ENCODE assay signal across 8 cellular contexts in genomic region chr1:116738673-116739370, GRCh38. TPM values are rescaled to one million over a fixed set of nuclear protein-coding genes. Genes with fewer than 3 reads are reported as not detected.
DNase-seq lines count a peak whose midpoint lies in the region; ATAC-seq and TF ChIP-seq lines count a peak whose summit lies in the region.

No MANE protein-coding gene starts in this region.

- peak overlapping the region; percentile 93 for H3K4me3 Mint-ChIP-seq in activated T-helper 17 cell treated with anti-CD3 and anti-CD28 coated beads, Interleukin-2, amount 50 U/mL, for 72 hours

- H3K27me3 ChIP-seq in left lung, result no peaks in the 10 kb centered on the region

- H3K4me1 ChIP-seq in left lung, result no peaks in the 10 kb centered on the region

- H3K27ac Mint-ChIP-seq in activated T-helper 17 cell treated with anti-CD3 and anti-CD28 coated beads, Interleukin-2, amount 50 U/mL, for 72 hours, result peak overlapping the region; percentile 100

- H3K27ac ChIP-seq in left lung, result no peak overlapping the region

- H3K4me1 Mint-ChIP-seq in activated T-helper 17 cell treated with anti-CD3 and anti-CD28 coated beads, Interleukin-2, amount 50 U/mL, for 72 hours, result peaks cover 49% of the 10 kb centered on the region

- peak; percentile 30 for DNase-seq in GM19238 (ENCODE audit: insufficient read length, low spot score)
- DNase-seq in stimulated activated CD8-positive, alpha-beta memory T cell treated with anti-CD3 and anti-CD28 coated beads, Interleukin-12 subunit alpha, Interleukin-12 subunit beta, amount 100 ng/mL, for 1 hour (ENCODE audit: low read depth), result peak; percentile 53
- DNase-seq in left lung, result no peak
- no peak for DNase-seq in Ammon's horn (ENCODE audit: low spot score)
- no peak for DNase-seq in SIG-M5 (lab: John Stamatoyannopoulos, UW)
- no peak for DNase-seq in hippocampal formation (lab: John Stamatoyannopoulos, UW)

- no peak overlapping the region for H3K4me3 ChIP-seq in left lung

- no peak for TF ChIP-seq CTCF in left lung (IDR thresholded peaks at IDR 0.05)

- ATAC-seq in HG03280 (IDR thresholded peaks at IDR 0.05; ENCODE audit: unreplicated experiment) (peak; percentile 53), left lung (no peak)
- peak; percentile 75 for ATAC-seq in activated T-helper 17 cell treated with anti-CD3 and anti-CD28 coated beads, Interleukin-2, amount 50 U/mL, for 72 hours (replicated peaks)

- peaks cover 32% of the 10 kb centered on the region for H3K36me3 Mint-ChIP-seq in activated T-helper 17 cell treated with anti-CD3 and anti-CD28 coated beads, Interleukin-2, amount 50 U/mL, for 72 hours (ENCODE audit: low read depth)

- no peaks in the 10 kb centered on the region for H3K36me3 ChIP-seq in left lung

- intact Hi-C loops in left lung (cut with DNase I), result loop anchor here in 1 of 2 donors (5.0 kb wide), 1 partner anchor 318 kb away; no protein-coding TSS in a partner anchor

- H3K9me3 Mint-ChIP-seq in activated T-helper 17 cell treated with anti-CD3 and anti-CD28 coated beads, Interleukin-2, amount 50 U/mL, for 72 hours, result peaks cover 15% of the 10 kb centered on the region

- H3K9me3 ChIP-seq in left lung, result peaks cover 0 to 18% of the 10 kb centered on the region in 2 donors

- H3K27me3 Mint-ChIP-seq in activated T-helper 17 cell treated with anti-CD3 and anti-CD28 coated beads, Interleukin-2, amount 50 U/mL, for 72 hours, result no peaks in the 10 kb centered on the region

RNA-seq across cellular contexts. Expression of gene CD2, which starts 15.4 kb away (rescaled TPM):
- 100 to 1,000 TPM; 303 to 473 TPM for total RNA-seq in activated T-helper 17 cell treated with anti-CD3 and anti-CD28 coated beads, Interleukin-2, amount 50 U/mL, for 72 hours
- total RNA-seq in left lung, result 10 to 100 TPM in 1 of 2 donors, 1 to 10 TPM in 1; 4.6 to 12.4 TPM

Comparison
In these comparisons a context has a peak if more than half of its experiments do, and no peak if none do; other contexts are left out.
1. DNase-seq: peak in GM19238 (single experiment) and stimulated activated CD8-positive, alpha-beta memory T cell treated with anti-CD3 and anti-CD28 coated beads, Interleukin-12 subunit alpha, Interleukin-12 subunit beta, amount 100 ng/mL, for 1 hour (single experiment); none in left lung (0 of 2), Ammon's horn (single experiment), SIG-M5 (single experiment) and hippocampal formation (0 of 2).
2. RNA of gene CD2, which starts 15.4 kb away (total RNA-seq): 303 to 473 TPM in activated T-helper 17 cell treated with anti-CD3 and anti-CD28 coated beads, Interleukin-2, amount 50 U/mL, for 72 hours; 4.6 to 12.4 TPM in left lung; every median in the first group is over 10 times any median in the second.